Comparison of ENCODE assay signal across 18 cellular contexts in the genomic region with DNA sequence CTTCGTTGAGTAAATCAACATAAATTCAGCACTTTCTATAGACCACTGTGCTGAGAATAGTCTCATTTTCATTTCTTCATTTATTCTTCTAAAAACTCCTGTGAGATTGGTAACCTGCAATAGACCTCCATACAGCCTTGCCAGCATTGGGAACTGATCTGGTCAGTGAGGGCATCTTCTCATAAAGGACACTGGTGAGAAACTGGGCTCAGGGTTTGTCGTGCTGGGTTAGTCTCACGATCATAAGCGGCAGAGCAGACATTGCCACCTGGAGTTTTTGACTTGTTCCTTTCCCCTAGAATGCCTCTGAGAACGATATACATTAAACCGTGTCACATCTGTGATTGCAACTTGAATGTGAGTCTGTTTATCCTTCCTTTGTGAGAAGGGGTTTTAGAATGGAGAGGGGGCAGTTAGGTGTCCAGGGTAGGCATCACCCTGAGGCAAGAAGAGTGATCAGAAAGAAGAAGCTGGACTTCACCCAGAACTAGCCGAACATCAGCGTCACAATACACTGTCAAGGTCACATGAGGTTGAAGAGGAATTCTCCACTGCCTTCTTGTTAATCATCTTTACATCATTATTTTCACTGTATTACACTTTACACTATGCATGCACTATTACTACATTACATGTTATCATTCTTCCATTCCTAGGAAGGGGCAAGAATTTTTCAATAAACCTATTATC. TPM values are rescaled to one million over a fixed set of nuclear protein-coding genes. Genes with fewer than 3 reads are reported as not detected.
DNase-seq lines count a peak whose midpoint lies in the region; ATAC-seq and TF ChIP-seq lines count a peak whose summit lies in the region.
"Had no signal": no experiment of that assay in that cellular context is flagged by ENCODE, and none has a peak within 500 bp of the region (broad histone marks: within the 10 kb centered on the region; RNA-seq: fewer than 3 reads in every experiment).

No MANE protein-coding gene starts in this region.

- peaks cover 79% of the 10 kb centered on the region for H3K27me3 Mint-ChIP-seq in activated T-cell treated with anti-CD3 and anti-CD28 coated beads, Interleukin-2, amount 50 U/mL, for 24 hours
- H3K27me3 Mint-ChIP-seq in activated B cell treated with CpG ODN at 0.5 μM for 24 hours, result peaks cover 38% of the 10 kb centered on the region
- H3K27me3 Mint-ChIP-seq in glutamatergic neuron (ENCODE audit: unreplicated experiment), result peaks cover 11% of the 10 kb centered on the region

- TF ChIP-seq CTCF in activated B cell treated with CpG ODN at 0.5 μM for 24 hours (IDR thresholded peaks at IDR 0.05) (no peak), glutamatergic neuron (IDR thresholded peaks at IDR 0.05; ENCODE audit: partially characterized antibody, unreplicated experiment) (no peak), right atrium auricular region (IDR thresholded peaks at IDR 0.05) (no peak)

- ATAC-seq in activated B cell treated with CpG ODN at 0.5 μM for 24 hours (ENCODE audit: low read depth) (no peak), HG03432 (IDR thresholded peaks at IDR 0.05; ENCODE audit: unreplicated experiment) (no peak)
- ATAC-seq: left ventricle myocardium superior had no signal

- peaks cover 14% of the 10 kb centered on the region for H3K4me1 Mint-ChIP-seq in activated T-cell treated with anti-CD3 and anti-CD28 coated beads, Interleukin-2, amount 50 U/mL, for 24 hours (ENCODE audit: low read depth)
- peaks cover 13% of the 10 kb centered on the region for H3K4me1 Mint-ChIP-seq in activated B cell treated with CpG ODN at 0.5 μM for 24 hours
- H3K4me1 Mint-ChIP-seq in glutamatergic neuron (ENCODE audit: low read depth, unreplicated experiment), result peaks cover 41% of the 10 kb centered on the region

- H3K9me3 Mint-ChIP-seq in activated T-cell treated with anti-CD3 and anti-CD28 coated beads, Interleukin-2, amount 50 U/mL, for 24 hours, result no peaks in the 10 kb centered on the region
- H3K9me3 Mint-ChIP-seq in activated B cell treated with CpG ODN at 0.5 μM for 24 hours (no peaks in the 10 kb centered on the region), glutamatergic neuron (ENCODE audit: unreplicated experiment) (peaks cover 13% of the 10 kb centered on the region)
- H3K9me3 Mint-ChIP-seq: activated CD4-positive, alpha-beta memory T cell treated with anti-CD3 and anti-CD28 coated beads, Interleukin-2, amount 10 ng/mL, durations not matched to agents 7 days and 5 days had no signal

- no peaks in the 10 kb centered on the region for H3K9me3 ChIP-seq in right atrium auricular region
- H3K9me3 ChIP-seq: thyroid gland had no signal

- intact Hi-C loops in activated B cell treated with CpG ODN at 0.5 μM for 24 hours (cut with micrococcal nuclease), result loop anchor here (5.0 kb wide), 1 partner anchor 122 kb away; no protein-coding TSS in a partner anchor

- H3K4me1 ChIP-seq in right atrium auricular region, result peaks cover 0 to 6% of the 10 kb centered on the region in 2 donors

- H3K27me3 ChIP-seq in right atrium auricular region, result no peaks in the 10 kb centered on the region
- H3K27me3 ChIP-seq: thyroid gland had no signal

- H3K27ac Mint-ChIP-seq in activated T-cell treated with anti-CD3 and anti-CD28 coated beads, Interleukin-2, amount 50 U/mL, for 24 hours, result no peak overlapping the region
- H3K27ac Mint-ChIP-seq in activated B cell treated with CpG ODN at 0.5 μM for 24 hours, result no peak overlapping the region
- peak overlapping the region; percentile 78 for H3K27ac Mint-ChIP-seq in glutamatergic neuron (ENCODE audit: unreplicated experiment)
- H3K27ac Mint-ChIP-seq: activated CD4-positive, alpha-beta memory T cell treated with anti-CD3 and anti-CD28 coated beads, Interleukin-2, amount 10 ng/mL, durations not matched to agents 7 days and 5 days had no signal

- H3K4me3 ChIP-seq in right atrium auricular region, result no peak overlapping the region
- H3K4me3 ChIP-seq: thyroid gland had no signal

- peak overlapping the region; percentile 26 for H3K4me3 Mint-ChIP-seq in activated T-cell treated with anti-CD3 and anti-CD28 coated beads, Interleukin-2, amount 50 U/mL, for 24 hours
- H3K4me3 Mint-ChIP-seq in activated B cell treated with CpG ODN at 0.5 μM for 24 hours, result peak overlapping the region; percentile 39
- H3K4me3 Mint-ChIP-seq in glutamatergic neuron (ENCODE audit: unreplicated experiment), result peak overlapping the region; percentile 88

- no peaks in the 10 kb centered on the region for H3K36me3 Mint-ChIP-seq in activated T-cell treated with anti-CD3 and anti-CD28 coated beads, Interleukin-2, amount 50 U/mL, for 24 hours (ENCODE audit: low read depth)
- H3K36me3 Mint-ChIP-seq in activated B cell treated with CpG ODN at 0.5 μM for 24 hours (ENCODE audit: low read depth) (no peaks in the 10 kb centered on the region), glutamatergic neuron (ENCODE audit: unreplicated experiment) (peaks cover 5% of the 10 kb centered on the region)

- CTCF ChIA-PET in activated B cell treated with CpG ODN at 0.5 μM for 24 hours (lab: Charles Lee), result no interaction called here

- POLR2A ChIA-PET in activated B cell treated with CpG ODN at 0.5 μM for 24 hours (lab: Charles Lee), result no interaction called here

- H3K27ac ChIP-seq in substantia nigra (ENCODE audit: low read depth, low read length, poor library complexity, severe bottlenecking) (peak overlapping the region; percentile 98), right atrium auricular region (no peak overlapping the region)
- H3K27ac ChIP-seq: thyroid gland had no signal

- H3K36me3 ChIP-seq in right atrium auricular region, result no peaks in the 10 kb centered on the region
- H3K36me3 ChIP-seq: thyroid gland had no signal

- no peak for DNase-seq in activated T-cell treated with anti-CD3 and anti-CD28 coated beads, Interleukin-2, amount 50 U/mL, for 24 hours
- no peak for DNase-seq in activated T-cell treated with anti-CD3 and anti-CD28 coated beads, Interleukin-2, amount 50 U/mL, for 48 hours
- no peak for DNase-seq in activated B cell treated with CpG ODN at 0.5 μM for 24 hours
- no peak for DNase-seq in glutamatergic neuron
- DNase-seq in substantia nigra (lab: John Stamatoyannopoulos, UW), result peak in 3 of 49 donors; percentile 5 to 28 (median 17)
- DNase-seq in cortex of kidney (lab: John Stamatoyannopoulos, UW), result no peak
- DNase-seq in right atrium auricular region (ENCODE audit: low spot score), result no peak
- DNase-seq: activated CD4-positive, alpha-beta memory T cell treated with anti-CD3 and anti-CD28 coated beads, Interleukin-2, amount 10 ng/mL, durations not matched to agents 7 days and 5 days; H7; hippocampal formation; KBM-7; left ventricle myocardium superior; NCI-H1105 treated with DMSO at 0.1 percent for 48 hours; NCI-H510A treated with DMSO at 0.1 percent for 48 hours; RPMI8226; T1000; thyroid gland had no signal

RNA-seq across cellular contexts. Expression of a gene that starts 1.4 kb away (rescaled TPM):
- total RNA-seq in activated B cell treated with CpG ODN at 0.5 μM for 24 hours (0.12 TPM in 1 of 2 replicates, not detected in the other), glutamatergic neuron (ENCODE audit: unreplicated experiment) (123 TPM), right atrium auricular region (10 to 100 TPM; 10.8 to 17.4 TPM)

Comparison
In these comparisons a context has a peak if more than half of its experiments do, and no peak if none do; other contexts are left out.
1. H3K4me3 Mint-ChIP-seq: peak in every context shown above with its lines; median percentile 88 in glutamatergic neuron; 39 in activated B cell treated with CpG ODN at 0.5 μM for 24 hours; 26 in activated T-cell treated with anti-CD3 and anti-CD28 coated beads, Interleukin-2, amount 50 U/mL, for 24 hours.
2. RNA of a gene that starts 1.4 kb away (total RNA-seq): 123 TPM in glutamatergic neuron (single experiment) and 10.8 to 17.4 TPM in right atrium auricular region; 0.12 TPM in activated B cell treated with CpG ODN at 0.5 μM for 24 hours; every median in the first group is over 10 times any median in the second.